19 cellular contexts compared by ENCODE assay signal in the genomic region with DNA sequence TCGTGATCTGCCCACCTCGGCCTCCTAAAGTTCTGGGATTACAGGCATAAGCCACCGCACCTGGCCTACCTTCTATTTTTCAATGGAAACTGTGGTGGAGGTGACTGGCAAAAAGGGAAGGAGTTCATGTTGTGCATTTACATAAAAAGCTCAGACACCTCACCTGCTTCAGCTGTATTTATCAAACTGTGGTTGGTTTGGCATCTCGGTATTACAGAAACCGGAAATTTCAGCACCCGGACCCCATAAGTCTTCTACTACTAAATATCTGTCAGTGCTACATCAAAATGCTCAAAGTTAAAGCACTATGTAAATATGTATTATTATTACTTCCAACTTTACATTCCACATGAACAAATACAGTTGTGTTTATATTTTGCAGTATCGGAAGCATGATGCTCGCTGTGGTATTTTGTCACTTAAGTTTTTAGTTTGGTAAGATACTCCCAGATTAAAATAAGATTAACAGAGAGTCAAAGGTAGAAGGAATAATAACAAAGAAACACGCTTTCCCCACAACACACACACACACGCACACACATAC.
DNase-seq lines count a peak whose midpoint lies in the region; ATAC-seq, FAIRE-seq and TF ChIP-seq lines count a peak whose summit lies in the region.
"Had no signal": no experiment of that assay in that cellular context is flagged by ENCODE, and none has a peak within 500 bp of the region (broad histone marks: within the 10 kb centered on the region; RNA-seq: fewer than 3 reads in every experiment).

No MANE protein-coding gene starts in this region.

- CTCF ChIA-PET in MCF 10A (lab: Yijun Ruan, JAX) (interaction anchor here (0.7 to 1.2 kb wide), 4 partner anchors 14 to 109 kb away, joined by 3 to 6 read pairs (median 3); no protein-coding TSS in a partner anchor), RWPE1 (lab: Yijun Ruan, JAX) (interaction anchor here (0.6 to 1.0 kb wide), 3 partner anchors 14 to 147 kb away, joined by 3 to 4 read pairs (median 3); no protein-coding TSS in a partner anchor), HepG2 (lab: Yijun Ruan, JAX; ENCODE audit: low intra/inter-chr PET ratio, low total read pairs) (no interaction called here)

- H3K27me3 ChIP-seq in breast epithelium (no peaks in the 10 kb centered on the region), HepG2 (ENCODE audit: control insufficient read depth in 1 of 2, insufficient read depth in 2 of 2, low read length in 2 of 2) (no peaks in the 10 kb centered on the region), body of pancreas (no peaks in the 10 kb centered on the region), vagina (no peaks in the 10 kb centered on the region)
- H3K27me3 ChIP-seq: BLaER1 treated with 17β-estradiol and CSF1 and Interleukin-3, amounts not matched to agents 10 nM and 100 nM had no signal

- H4K20me1 ChIP-seq in HepG2 (ENCODE audit: insufficient read depth, low read length): no peaks in the 10 kb centered on the region

- 51% methylated on average over 10 of the region's 10 CpGs for WGBS in HepG2 (ENCODE audit: low lambda C conversion rate)
- WGBS in body of pancreas, 2 donors: 97 to 99% methylated on average over 10 of the region's 10 CpGs

- TF ChIP-seq CTCF in MCF 10A (IDR thresholded peaks at IDR 0.05; ENCODE audit: unreplicated experiment) (no peak), breast epithelium (IDR thresholded peaks at IDR 0.05) (no peak), RWPE1 (conservative IDR thresholded peaks at IDR 0.05; ENCODE audit: low read depth) (no peak), HepG2 (CRISPR knock-in tag; IDR thresholded peaks at IDR 0.05) (no peak), body of pancreas (IDR thresholded peaks at IDR 0.05) (no peak), vagina (IDR thresholded peaks at IDR 0.05) (no peak)

- peaks cover 0 to 6% of the 10 kb centered on the region in 2 donors for H3K9me3 ChIP-seq in breast epithelium
- H3K9me3 ChIP-seq in HepG2 (ENCODE audit: low read length): peaks cover 8% of the 10 kb centered on the region
- no peaks in the 10 kb centered on the region for H3K9me3 ChIP-seq in body of pancreas
- H3K9me3 ChIP-seq in vagina: no peaks in the 10 kb centered on the region

- TF ChIP-seq RAD21 in HepG2 (CRISPR knock-in tag; IDR thresholded peaks at IDR 0.05): no peak

- TF ChIP-seq POLR2A in breast epithelium (IDR thresholded peaks at IDR 0.05) (no peak), HepG2 (IDR thresholded peaks at IDR 0.05; ENCODE audit: insufficient read depth in 1 of 2, low read depth in 2 of 2, low read length in 2 of 2) (no peak), body of pancreas (IDR thresholded peaks at IDR 0.05) (no peak), vagina (IDR thresholded peaks at IDR 0.05) (no peak)

- peaks cover 10% of the 10 kb centered on the region for H3K9me3 Mint-ChIP-seq in MCF 10A (ENCODE audit: unreplicated experiment)
- H3K9me3 Mint-ChIP-seq: HFFc6 had no signal

- DNase-seq in MCF 10A (ENCODE audit: unreplicated experiment) (no peak), breast epithelium (ENCODE audit: low spot score in 2 of 2) (no peak), RWPE1 (ENCODE audit: low spot score) (no peak), HepG2 (ENCODE audit: low spot score) (no peak), body of pancreas (no peak), GDM1 (lab: John Stamatoyannopoulos, UW) (no peak), vagina (ENCODE audit: extremely low spot score in 2 of 2) (no peak)
- DNase-seq: CD8-positive, alpha-beta memory T cell; DMS79 treated with DMSO at 0.1 percent for 48 hours; NCI-H1417; NCI-H1930; NCI-H69; PC-9 had no signal

- TF ChIP-seq EP300 in HepG2 (IDR thresholded peaks at IDR 0.05; ENCODE audit: low read depth in 2 of 2, low read length in 2 of 2): no peak
- TF ChIP-seq EP300 in HepG2 (CRISPR knock-in tag; IDR thresholded peaks at IDR 0.05; ENCODE audit: borderline replicate concordance): no peak

- peak overlapping the region; percentile 79 for H3K4me2 ChIP-seq in HepG2 (ENCODE audit: low read depth, low read length)
- H3K4me2 ChIP-seq: BLaER1 treated with 17β-estradiol and CSF1 and Interleukin-3, amounts not matched to agents 10 nM and 100 nM; PC-9 had no signal

- H3K36me3 Mint-ChIP-seq in MCF 10A (ENCODE audit: insufficient read depth, unreplicated experiment): peaks cover 7% of the 10 kb centered on the region

- no peaks in the 10 kb centered on the region for H3K27me3 Mint-ChIP-seq in MCF 10A (ENCODE audit: insufficient read depth, unreplicated experiment)
- H3K27me3 Mint-ChIP-seq: CD8-positive, alpha-beta memory T cell had no signal

- H3K27ac Mint-ChIP-seq in MCF 10A (ENCODE audit: low read depth, unreplicated experiment): no peak overlapping the region
- H3K27ac Mint-ChIP-seq: CD8-positive, alpha-beta memory T cell; HFFc6 had no signal

- no peak for FAIRE-seq in HepG2 (lab: Jason Lieb, UNC)
- FAIRE-seq: D721Med, GM18507 had no signal

- POLR2A ChIA-PET in MCF 10A (lab: Yijun Ruan, JAX): interaction anchor here (1.1 to 1.9 kb wide), 2 partner anchors 9 kb away, joined by 5 to 6 read pairs; no protein-coding TSS in a partner anchor
- POLR2A ChIA-PET in RWPE1 (lab: Yijun Ruan, JAX; ENCODE audit: low non-redundant PET): no interaction called here
- POLR2A ChIA-PET in HepG2 (lab: Yijun Ruan, JAX): interaction anchor here (1.0 to 3.6 kb wide), 10 partner anchors 9 to 276 kb away, joined by 3 to 78 read pairs (median 6); a partner anchor contains a TSS

- H3K79me2 ChIP-seq in HepG2 (ENCODE audit: insufficient read depth, low read length): peaks cover 90% of the 10 kb centered on the region

- H2AFZ ChIP-seq in HepG2 (ENCODE audit: low read length): no peak overlapping the region
- H2AFZ ChIP-seq: PC-9 had no signal

- H3K4me1 ChIP-seq in breast epithelium (peaks cover 0 to 5% of the 10 kb centered on the region in 2 donors), HepG2 (ENCODE audit: insufficient read depth, low read length) (peaks cover 93% of the 10 kb centered on the region), body of pancreas (peaks cover 32% of the 10 kb centered on the region), vagina (peaks cover 29% of the 10 kb centered on the region)

- H3K9ac ChIP-seq in HepG2 (ENCODE audit: insufficient read depth, low read depth, low read length): peak overlapping the region; percentile 78
- H3K9ac ChIP-seq: BLaER1 treated with 17β-estradiol and CSF1 and Interleukin-3, amounts not matched to agents 10 nM and 100 nM had no signal

- in situ Hi-C loops in HepG2 (cut with HindIII; ENCODE audit: extremely low pct_ligation_motif_present, low pct_unique_long_range_greater_than_20kb): no loop called here

- intact Hi-C loops in MCF 10A (cut with micrococcal nuclease): no loop called here
- intact Hi-C loops in breast epithelium (cut with DNase I; ENCODE audit: low total_unique reads): no loop called here
- intact Hi-C loops in HepG2 (cut with micrococcal nuclease; ENCODE audit: unreplicated experiment): loop anchor here (2.0 to 10.0 kb wide), 2 partner anchors 15 to 97 kb away; a partner anchor contains a TSS
- intact Hi-C loops in body of pancreas (cut with DNase I): no loop called here
- intact Hi-C loops in vagina (cut with DNase I): no loop called here

- ATAC-seq in HepG2 (no peak; the same call in 2 of the 3 replicates), body of pancreas (no peak), GM18519 (IDR thresholded peaks at IDR 0.05; ENCODE audit: low FRiP score, unreplicated experiment) (no peak)
- ATAC-seq: Right ventricle myocardium inferior had no signal

- H3K4me3 ChIP-seq in breast epithelium (no peak overlapping the region), HepG2 (replicated peaks in 1 of 3; ENCODE audit: insufficient read depth in 1 of 3, low read depth in 2 of 3, low read length in 3 of 3) (peak overlapping the region; percentile 20 to 39 (median 25); a peak in 3 of 6 replicates), body of pancreas (no peak overlapping the region), vagina (no peak overlapping the region)
- H3K4me3 ChIP-seq: BLaER1 treated with 17β-estradiol and CSF1 and Interleukin-3, amounts not matched to agents 10 nM and 100 nM; PC-9 had no signal

- H3K27ac ChIP-seq in breast epithelium: no peak overlapping the region
- peak overlapping the region; percentile 77 for H3K27ac ChIP-seq in RWPE1
- H3K27ac ChIP-seq in HepG2 (ENCODE audit: extremely low read length, insufficient read depth, low read length): peak overlapping the region; percentile 95
- H3K27ac ChIP-seq in body of pancreas: peak overlapping the region in 2 of 4 donors; percentile 63 to 71
- no peak overlapping the region for H3K27ac ChIP-seq in vagina
- H3K27ac ChIP-seq: BLaER1 treated with 17β-estradiol and CSF1 and Interleukin-3, amounts not matched to agents 10 nM and 100 nM; PC-9 had no signal

- BruUV-seq in MCF 10A (replicated peaks; lab: Mats Ljungman, UMichigan): no TSS peak
- BruUV-seq in HepG2 (replicated peaks; lab: Mats Ljungman, UMichigan): TSS peak; percentile 98

- peaks cover 17% of the 10 kb centered on the region for H3K4me1 Mint-ChIP-seq in MCF 10A (ENCODE audit: insufficient read depth, unreplicated experiment)

- H3K36me3 ChIP-seq in breast epithelium (no peaks in the 10 kb centered on the region), HepG2 (replicated peaks in 1 of 2; ENCODE audit: control insufficient read depth in 1 of 2, insufficient read depth in 2 of 2, low read length in 2 of 2) (peaks cover 3 to 15% of the 10 kb centered on the region in 2 experiments; a peak in 4 of 5 replicates), body of pancreas (replicated peaks in 1 of 2; ENCODE audit: insufficient read depth in 1 of 2, low read depth in 2 of 2) (no peaks in the 10 kb centered on the region), vagina (no peaks in the 10 kb centered on the region)

- H3K4me3 Mint-ChIP-seq in MCF 10A (ENCODE audit: unreplicated experiment): peak overlapping the region; percentile 48
- H3K4me3 Mint-ChIP-seq: CD8-positive, alpha-beta memory T cell; HFFc6 had no signal

TF ChIP-seq in HepG2, 621 proteins besides CTCF, POLR2A, EP300 and RAD21 (continues in another document):
- TF ChIP-seq RBFOX2 (IDR thresholded peaks at IDR 0.05; ENCODE audit: low read depth, low read length) (peak; percentile 59; the same call in 1 of the 2 replicates), SSRP1 (CRISPR knock-in tag; IDR thresholded peaks at IDR 0.05) (0 out of 2 replicates have a peak, but pooled peaks have one; percentile 1), ZNF501 (CRISPR knock-in tag; IDR thresholded peaks at IDR 0.05) (0 out of 2 replicates have a peak, but pooled peaks have one; percentile 36), ZC3H13 (CRISPR knock-in tag; IDR thresholded peaks at IDR 0.05) (0 out of 2 replicates have a peak, but pooled peaks have one; percentile 1), POLR2AphosphoS5 (IDR thresholded peaks at IDR 0.05; ENCODE audit: low read depth, low read length) (0 out of 2 replicates have a peak, but pooled peaks have one; percentile 23), AGO2 (optimal IDR thresholded peaks at IDR 0.05; ENCODE audit: low read depth, low read length) (peak; percentile 62), MIER2 (CRISPR knock-in tag; IDR thresholded peaks at IDR 0.05) (no peak), CREM (IDR thresholded peaks at IDR 0.05) (peak; percentile 20; the same call in 1 of the 2 replicates), CREM (CRISPR knock-in tag; IDR thresholded peaks at IDR 0.05) (no peak), ZNF776 (CRISPR knock-in tag; IDR thresholded peaks at IDR 0.05) (no peak)

Comparison
In these comparisons a context has a peak if more than half of its experiments do, and no peak if none do; other contexts are left out.
1. H3K27ac ChIP-seq: peak in RWPE1 (single experiment) and HepG2 (single experiment); none in breast epithelium (0 of 2) and vagina (single experiment).
2. H3K4me3 ChIP-seq: peak in HepG2 (3 of 3); none in breast epithelium (0 of 3), body of pancreas (0 of 2) and vagina (0 of 2).